Comparison of ENCODE assay signal across 10 cellular contexts in the genomic region with DNA sequence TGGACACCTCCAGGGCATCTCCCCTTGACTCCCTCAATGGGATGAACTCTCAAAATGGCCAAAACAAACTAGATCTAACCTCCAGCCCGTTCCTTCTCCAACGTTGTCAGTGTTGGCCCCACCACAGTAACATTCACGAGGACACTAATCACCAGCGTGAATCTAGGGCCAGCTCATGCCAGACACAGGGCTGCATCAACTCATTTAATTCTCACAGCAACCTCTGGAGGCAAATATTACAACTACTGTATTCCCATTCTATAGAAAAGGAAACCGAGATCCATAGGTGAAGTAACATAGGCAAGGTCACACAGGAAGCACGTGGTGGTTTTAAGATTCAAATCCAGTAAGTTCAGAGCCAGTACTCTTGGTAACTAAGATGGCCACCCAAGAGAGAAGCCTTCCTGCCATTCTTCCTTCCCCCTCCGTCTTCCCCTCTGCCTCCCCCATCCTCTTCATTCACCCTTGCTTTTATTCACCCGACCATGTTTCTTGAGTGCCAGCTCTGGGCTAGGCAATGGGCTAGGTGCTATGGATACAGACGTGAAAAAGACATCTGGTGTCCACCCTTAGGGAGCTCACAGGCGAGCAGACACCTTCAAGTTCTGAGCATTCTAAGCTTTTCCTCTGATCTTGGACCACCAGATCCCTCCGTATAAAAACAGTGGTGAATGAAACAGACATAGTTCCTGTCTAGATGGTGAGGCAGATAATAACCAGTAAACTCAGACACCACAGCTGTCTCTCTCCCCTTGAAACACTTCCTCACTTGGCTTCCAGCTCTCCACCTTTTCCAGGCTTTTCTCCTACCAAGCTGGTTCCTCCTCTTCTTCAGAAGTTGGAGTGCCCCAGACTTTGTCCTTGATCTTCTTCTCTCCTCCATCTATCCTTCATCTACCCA. TPM values are rescaled to one million over a fixed set of nuclear protein-coding genes. Genes with fewer than 3 reads are reported as not detected.
DNase-seq lines count a peak whose midpoint lies in the region; ATAC-seq and TF ChIP-seq lines count a peak whose summit lies in the region.
"Had no signal": no experiment of that assay in that cellular context is flagged by ENCODE, and none has a peak within 500 bp of the region (broad histone marks: within the 10 kb centered on the region; RNA-seq: fewer than 3 reads in every experiment).

No MANE protein-coding gene starts in this region.

- DNase-seq in cardiac muscle cell (ENCODE audit: low read depth in 1 of 2, low spot score in 1 of 2) (no peak), left cardiac atrium (no peak), T-cell (no peak), upper lobe of left lung (no peak), HCEC 1CT (no peak), NCI-H774 (lab: John Stamatoyannopoulos, UW) (no peak)
- DNase-seq: kidney, NCI-H187 had no signal

- intact Hi-C loops in left cardiac atrium (cut with DNase I) = no loop called here

- POLR2A ChIA-PET in T-cell (lab: Charles Lee) = no interaction called here

- H3K9me3 Mint-ChIP-seq in T-cell = no peaks in the 10 kb centered on the region

- H3K4me3 Mint-ChIP-seq in T-cell = peak overlapping the region; percentile 76 to 89 (median 79)

- no peak overlapping the region for H3K27ac ChIP-seq in cardiac muscle cell
- H3K27ac ChIP-seq in upper lobe of left lung = peak overlapping the region in 2 of 4 donors; percentile 29 to 35

- H3K36me3 Mint-ChIP-seq in T-cell = no peaks in the 10 kb centered on the region

- TF ChIP-seq POLR2A in upper lobe of left lung (IDR thresholded peaks at IDR 0.05) = no peak

- TF ChIP-seq CTCF in cardiac muscle cell (IDR thresholded peaks at IDR 0.05; ENCODE audit: low read depth, low read length) = no peak
- TF ChIP-seq CTCF in upper lobe of left lung (IDR thresholded peaks at IDR 0.05) = no peak

- peaks cover 19 to 26% (median 24%) of the 10 kb centered on the region in 3 donors for H3K4me1 Mint-ChIP-seq in T-cell

- no peaks in the 10 kb centered on the region for H3K4me1 ChIP-seq in cardiac muscle cell (ENCODE audit: low read depth)
- peaks cover 5% of the 10 kb centered on the region for H3K4me1 ChIP-seq in iPS-15b (ENCODE audit: control insufficient read depth, insufficient read depth, low read length)
- H3K4me1 ChIP-seq in upper lobe of left lung = peaks cover 17 to 23% (median 19%) of the 10 kb centered on the region in 4 donors

- peaks cover 9% of the 10 kb centered on the region for H3K27me3 ChIP-seq in cardiac muscle cell
- H3K27me3 ChIP-seq in iPS-15b (ENCODE audit: control insufficient read depth, insufficient read depth, low read length) = peaks cover 6% of the 10 kb centered on the region
- peaks cover 0 to 18% (median 8%) of the 10 kb centered on the region in 4 donors for H3K27me3 ChIP-seq in upper lobe of left lung

- H3K9me3 ChIP-seq in cardiac muscle cell (ENCODE audit: low read depth) = no peaks in the 10 kb centered on the region
- H3K9me3 ChIP-seq in iPS-15b (ENCODE audit: control insufficient read depth, insufficient read depth, low read length) = no peaks in the 10 kb centered on the region
- H3K9me3 ChIP-seq in upper lobe of left lung = no peaks in the 10 kb centered on the region

- no peak overlapping the region for H3K9ac ChIP-seq in iPS-15b (ENCODE audit: low read depth, low read length)

- peak overlapping the region in 1 of 2 donors; percentile 12 for H3K27ac Mint-ChIP-seq in T-cell

- TF ChIP-seq EP300 in upper lobe of left lung (IDR thresholded peaks at IDR 0.05) = no peak

- no peak for ATAC-seq in left cardiac atrium
- no peak for ATAC-seq in T-cell (replicated peaks in 1 of 4)
- ATAC-seq in upper lobe of left lung (ENCODE audit: low FRiP score in 2 of 2) = no peak
- no peak for ATAC-seq in HG02973 (IDR thresholded peaks at IDR 0.05; ENCODE audit: unreplicated experiment)

- CTCF ChIA-PET in T-cell (lab: Charles Lee) = interaction anchor here (0.7 to 1.7 kb wide), 2 partner anchors 12 to 68 kb away, joined by 3 to 7 read pairs; a partner anchor contains a TSS

- H3K4me3 ChIP-seq in cardiac muscle cell (peak overlapping the region; percentile 62), iPS-15b (ENCODE audit: low read depth, low read length) (peak overlapping the region; percentile 56), upper lobe of left lung (peak overlapping the region in 3 of 4 donors; percentile 53 to 81 (median 69))

- H3K27me3 Mint-ChIP-seq in T-cell = peaks cover 77% of the 10 kb centered on the region in 2 donors

- WGBS in upper lobe of left lung, 2 donors = 25 to 37% methylated on average over 10 to 11 of the region's 11 CpGs

- no peaks in the 10 kb centered on the region for H3K36me3 ChIP-seq in cardiac muscle cell
- H3K36me3 ChIP-seq in iPS-15b (ENCODE audit: control insufficient read depth, insufficient read depth, low read length) = no peaks in the 10 kb centered on the region
- H3K36me3 ChIP-seq in upper lobe of left lung = no peaks in the 10 kb centered on the region

RNA-seq across cellular contexts. Expression of a gene that starts 9.6 kb away (rescaled TPM):
- total RNA-seq in cardiac muscle cell (0.69 and 0.92 TPM in 2 replicates), left cardiac atrium (1 to 10 TPM; 7.2 to 7.8 TPM), T-cell (not detected), upper lobe of left lung (10 to 100 TPM in 2 of 6 donors, 1 to 10 TPM in 4; 4.2 to 29.2 (median 8.3) TPM)
- 0.35 and 0.79 TPM in 2 replicates for polyA plus RNA-seq in cardiac muscle cell

RNA-seq across cellular contexts. Expression of a gene that starts 32.2 kb away (rescaled TPM):
- total RNA-seq in cardiac muscle cell (not detected in 2 replicates), left cardiac atrium (10 to 100 TPM; 11.1 to 14.1 TPM), T-cell (1 to 10 TPM in 1 of 5 donors, under 1 TPM in 4; 0.29 to 1.5 (median 0.73) TPM), upper lobe of left lung (10 to 100 TPM; 27.7 to 93.9 (median 69.1) TPM)
- not detected in 2 replicates for polyA plus RNA-seq in cardiac muscle cell

RNA-seq across cellular contexts. Expression of a gene that starts 51.9 kb away (rescaled TPM):
- total RNA-seq in cardiac muscle cell (0.03 and 0.04 TPM in 2 replicates), left cardiac atrium (not detected), T-cell (not detected), upper lobe of left lung (under 1 TPM in 3 of 6 donors, not detected in 3; under 0.01 to 0.07 (median 0.06) TPM)
- polyA plus RNA-seq in cardiac muscle cell = 0.02 TPM in 1 of 2 replicates, not detected in the other

Comparison
In these comparisons a context has a peak if more than half of its experiments do, and no peak if none do; other contexts are left out.
1. RNA of a gene that starts 32.2 kb away (total RNA-seq): 27.7 to 93.9 TPM in upper lobe of left lung and 11.1 to 14.1 TPM in left cardiac atrium; 0.29 to 1.5 TPM in T-cell and not detected in cardiac muscle cell; every median in the first group is over 4 times any median in the second.
2. Peak in every context shown above with its lines, with median percentiles within 50 percentile points of each other: H3K4me3 ChIP-seq.